32 cellular contexts compared by ENCODE assay signal in genomic region chr7:151286148-151286547, GRCh38. TPM values are rescaled to one million over a fixed set of nuclear protein-coding genes. Genes with fewer than 3 reads are reported as not detected.
A peak's percentile ranks its signal among the peaks of the same experiment; 100 is the strongest.
DNase-seq lines count a peak whose midpoint lies in the region; ATAC-seq and TF ChIP-seq lines count a peak whose summit lies in the region.
"Had no signal": no experiment of that assay in that cellular context is flagged by ENCODE, and none has a peak within 500 bp of the region (broad histone marks: within the 10 kb centered on the region; RNA-seq: fewer than 3 reads in every experiment).

No MANE protein-coding gene starts in this region.

- H3K4me1 ChIP-seq in GM23248 (ENCODE audit: insufficient read depth) (no peaks in the 10 kb centered on the region), left lung (peaks cover 0 to 5% of the 10 kb centered on the region in 2 donors), smooth muscle cell (ENCODE audit: low read depth) (no peaks in the 10 kb centered on the region)
- H3K4me1 ChIP-seq: A549 had no signal

- no peak overlapping the region for H3K27ac Mint-ChIP-seq in activated CD4-positive, alpha-beta memory T cell treated with anti-CD3 and anti-CD28 coated beads for 36 hours
- no peak overlapping the region for H3K27ac Mint-ChIP-seq in activated CD4-positive, alpha-beta memory T cell treated with anti-CD3 and anti-CD28 coated beads, Interleukin-2, amount 10 ng/mL, durations not matched to agents 7 days and 5 days
- H3K27ac Mint-ChIP-seq in activated naive CD8-positive, alpha-beta T cell treated with anti-CD3 and anti-CD28 coated beads for 36 hours: no peak overlapping the region
- H3K27ac Mint-ChIP-seq: activated naive CD8-positive, alpha-beta T cell treated with anti-CD3 and anti-CD28 coated beads, Interleukin-2, amount 10 ng/mL, durations not matched to agents 7 days and 5 days; activated T-helper 1 cell treated with anti-CD3 and anti-CD28 coated beads, Interleukin-12 subunit alpha, Interleukin-12 subunit beta, Interleukin-2, Interleukin-4 antibody, amounts not matched to agents 30 ng/mL and 10 ng/mL and 1 ng/mL, durations not matched to agents 14 hours and 24 hours and 36 hours; CD4-positive, CD25-positive, alpha-beta regulatory T cell; dendritic cell treated with granulocyte-macrophage colony-stimulating factor and Interleukin-4, amounts not matched to agents 40 ng/mL and 50 ng/mL, for 4 days had no signal

- CTCF ChIA-PET in activated CD4-positive, alpha-beta memory T cell treated with anti-CD3 and anti-CD28 coated beads for 36 hours (lab: Charles Lee): interaction anchor here (1.1 to 1.2 kb wide), 3 partner anchors 25 to 42 kb away, joined by 3 to 4 read pairs (median 3); no protein-coding TSS in a partner anchor
- CTCF ChIA-PET in activated CD4-positive, alpha-beta memory T cell treated with anti-CD3 and anti-CD28 coated beads, Interleukin-2, amount 10 ng/mL, durations not matched to agents 7 days and 5 days (lab: Charles Lee): interaction anchor here (0.6 to 1.2 kb wide), 4 partner anchors 9 to 68 kb away, joined by 3 to 4 read pairs (median 3); no protein-coding TSS in a partner anchor

- H3K36me3 Mint-ChIP-seq in activated CD4-positive, alpha-beta memory T cell treated with anti-CD3 and anti-CD28 coated beads for 36 hours: no peaks in the 10 kb centered on the region
- no peaks in the 10 kb centered on the region for H3K36me3 Mint-ChIP-seq in activated CD4-positive, alpha-beta memory T cell treated with anti-CD3 and anti-CD28 coated beads, Interleukin-2, amount 10 ng/mL, durations not matched to agents 7 days and 5 days (ENCODE audit: low read depth)
- H3K36me3 Mint-ChIP-seq in activated naive CD8-positive, alpha-beta T cell treated with anti-CD3 and anti-CD28 coated beads for 36 hours: no peaks in the 10 kb centered on the region
- H3K36me3 Mint-ChIP-seq: activated naive CD8-positive, alpha-beta T cell treated with anti-CD3 and anti-CD28 coated beads, Interleukin-2, amount 10 ng/mL, durations not matched to agents 7 days and 5 days; CD4-positive, CD25-positive, alpha-beta regulatory T cell had no signal

- TF ChIP-seq CTCF in left lung (IDR thresholded peaks at IDR 0.05) (no peak), smooth muscle cell (IDR thresholded peaks at IDR 0.05; ENCODE audit: borderline replicate concordance, insufficient read depth, poor library complexity, severe bottlenecking) (no peak)

- 39 to 49% methylated on average over 2 of the region's 2 CpGs for WGBS in GM23248 (ENCODE audit: low coverage in 1 of 2, low lambda C conversion rate in 2 of 2, missing lambda C conversion rate in 2 of 2), 2 experiments
- WGBS in smooth muscle cell (ENCODE audit: low lambda C conversion rate): 61% methylated on average over 2 of the region's 2 CpGs

- H3K9ac ChIP-seq in GM23248 (no peak overlapping the region), smooth muscle cell (ENCODE audit: low read depth) (no peak overlapping the region)

- no peaks in the 10 kb centered on the region for H3K36me3 ChIP-seq in GM23248 (ENCODE audit: low read depth)
- H3K36me3 ChIP-seq in left lung: no peaks in the 10 kb centered on the region
- H3K36me3 ChIP-seq in smooth muscle cell (ENCODE audit: low read depth): no peaks in the 10 kb centered on the region
- H3K36me3 ChIP-seq: thoracic aorta had no signal

- H3K4me3 Mint-ChIP-seq in activated CD4-positive, alpha-beta memory T cell treated with anti-CD3 and anti-CD28 coated beads for 36 hours: no peak overlapping the region
- no peak overlapping the region for H3K4me3 Mint-ChIP-seq in activated CD4-positive, alpha-beta memory T cell treated with anti-CD3 and anti-CD28 coated beads, Interleukin-2, amount 10 ng/mL, durations not matched to agents 7 days and 5 days
- no peak overlapping the region for H3K4me3 Mint-ChIP-seq in activated naive CD8-positive, alpha-beta T cell treated with anti-CD3 and anti-CD28 coated beads for 36 hours
- H3K4me3 Mint-ChIP-seq: activated naive CD8-positive, alpha-beta T cell treated with anti-CD3 and anti-CD28 coated beads, Interleukin-2, amount 10 ng/mL, durations not matched to agents 7 days and 5 days; activated T-helper 1 cell treated with anti-CD3 and anti-CD28 coated beads, Interleukin-12 subunit alpha, Interleukin-12 subunit beta, Interleukin-2, Interleukin-4 antibody, amounts not matched to agents 30 ng/mL and 10 ng/mL and 1 ng/mL, durations not matched to agents 14 hours and 24 hours and 36 hours; CD4-positive, CD25-positive, alpha-beta regulatory T cell; dendritic cell treated with granulocyte-macrophage colony-stimulating factor and Interleukin-4, amounts not matched to agents 40 ng/mL and 50 ng/mL, for 4 days had no signal

- H3K9me3 ChIP-seq in GM23248 (ENCODE audit: low read depth): no peaks in the 10 kb centered on the region
- H3K9me3 ChIP-seq in left lung: no peaks in the 10 kb centered on the region
- no peaks in the 10 kb centered on the region for H3K9me3 ChIP-seq in smooth muscle cell (replicated peaks; ENCODE audit: low read depth)
- H3K9me3 ChIP-seq: thoracic aorta had no signal

- H4K20me1 ChIP-seq in GM23248 (ENCODE audit: insufficient read depth) (no peaks in the 10 kb centered on the region), smooth muscle cell (ENCODE audit: low read depth) (no peaks in the 10 kb centered on the region)

- peaks cover 6% of the 10 kb centered on the region for H3K27me3 Mint-ChIP-seq in activated CD4-positive, alpha-beta memory T cell treated with anti-CD3 and anti-CD28 coated beads for 36 hours
- peaks cover 19% of the 10 kb centered on the region for H3K27me3 Mint-ChIP-seq in activated CD4-positive, alpha-beta memory T cell treated with anti-CD3 and anti-CD28 coated beads, Interleukin-2, amount 10 ng/mL, durations not matched to agents 7 days and 5 days
- peaks cover 15% of the 10 kb centered on the region for H3K27me3 Mint-ChIP-seq in activated naive CD8-positive, alpha-beta T cell treated with anti-CD3 and anti-CD28 coated beads for 36 hours

- H2AFZ ChIP-seq in GM23248 (no peak overlapping the region), smooth muscle cell (ENCODE audit: low read depth) (no peak overlapping the region)

- POLR2A ChIA-PET in activated CD4-positive, alpha-beta memory T cell treated with anti-CD3 and anti-CD28 coated beads for 36 hours (lab: Charles Lee): interaction anchor here (0.6 kb wide), 1 partner anchor 11 kb away, joined by 5 read pairs; no protein-coding TSS in a partner anchor
- POLR2A ChIA-PET in activated CD4-positive, alpha-beta memory T cell treated with anti-CD3 and anti-CD28 coated beads, Interleukin-2, amount 10 ng/mL, durations not matched to agents 7 days and 5 days (lab: Charles Lee): interaction anchor here (1.2 kb wide), 1 partner anchor 9 kb away, joined by 3 read pairs; no protein-coding TSS in a partner anchor

- H3K27ac ChIP-seq in GM23248 (no peak overlapping the region), left lung (no peak overlapping the region), smooth muscle cell (ENCODE audit: low read depth) (no peak overlapping the region)
- H3K27ac ChIP-seq: A549 had no signal

- H3K9me2 ChIP-seq in GM23248 (ENCODE audit: insufficient read depth): no peaks in the 10 kb centered on the region

- H3F3A ChIP-seq in GM23248 (ENCODE audit: insufficient read depth) (0 out of 2 replicates have a peak, but pooled peaks cover 8% of the 10 kb centered on the region), smooth muscle cell (ENCODE audit: low read depth) (no peaks in the 10 kb centered on the region)

- H3K27me3 ChIP-seq in GM23248 (replicated peaks; ENCODE audit: insufficient read depth) (peaks cover 44% of the 10 kb centered on the region), left lung (peaks cover 5 to 41% of the 10 kb centered on the region in 2 donors), smooth muscle cell (ENCODE audit: low read depth) (peaks cover 18% of the 10 kb centered on the region)

- no peak overlapping the region for H3K4me3 ChIP-seq in GM23248
- no peak overlapping the region for H3K4me3 ChIP-seq in left lung
- no peak overlapping the region for H3K4me3 ChIP-seq in smooth muscle cell
- H3K4me3 ChIP-seq: A549, thoracic aorta had no signal

- H3K79me2 ChIP-seq in GM23248 (ENCODE audit: insufficient read depth) (no peaks in the 10 kb centered on the region), smooth muscle cell (ENCODE audit: low read depth) (no peaks in the 10 kb centered on the region)

- ATAC-seq in left lung: peak; percentile 48
- no peak for ATAC-seq in GM21515 (IDR thresholded peaks at IDR 0.05; ENCODE audit: unreplicated experiment)
- ATAC-seq: A549, HepG2, left ventricle myocardium superior, Panc1, right cardiac atrium had no signal

- H3K9me3 Mint-ChIP-seq in activated CD4-positive, alpha-beta memory T cell treated with anti-CD3 and anti-CD28 coated beads for 36 hours: peaks cover 4% of the 10 kb centered on the region
- no peaks in the 10 kb centered on the region for H3K9me3 Mint-ChIP-seq in activated CD4-positive, alpha-beta memory T cell treated with anti-CD3 and anti-CD28 coated beads, Interleukin-2, amount 10 ng/mL, durations not matched to agents 7 days and 5 days
- peaks cover 4% of the 10 kb centered on the region for H3K9me3 Mint-ChIP-seq in activated naive CD8-positive, alpha-beta T cell treated with anti-CD3 and anti-CD28 coated beads for 36 hours
- H3K9me3 Mint-ChIP-seq: activated T-helper 1 cell treated with anti-CD3 and anti-CD28 coated beads, Interleukin-12 subunit alpha, Interleukin-12 subunit beta, Interleukin-2, Interleukin-4 antibody, amounts not matched to agents 30 ng/mL and 10 ng/mL and 1 ng/mL, durations not matched to agents 14 hours and 24 hours and 36 hours; dendritic cell treated with granulocyte-macrophage colony-stimulating factor and Interleukin-4, amounts not matched to agents 40 ng/mL and 50 ng/mL, for 4 days had no signal

- peak; percentile 59 for DNase-seq in activated CD4-positive, alpha-beta memory T cell treated with anti-CD3 and anti-CD28 coated beads for 36 hours
- no peak for DNase-seq in activated CD4-positive, alpha-beta memory T cell treated with anti-CD3 and anti-CD28 coated beads, Interleukin-2, amount 10 ng/mL, durations not matched to agents 7 days and 5 days
- DNase-seq in GM23248 (peak; percentile 43), left lung (no peak), posterior vena cava (ENCODE audit: low spot score) (no peak), smooth muscle cell (lab: John Stamatoyannopoulos, UW; ENCODE audit: unreplicated experiment) (no peak)
- DNase-seq in activated naive CD8-positive, alpha-beta T cell treated with anti-CD3 and anti-CD28 coated beads for 36 hours: peak; percentile 22
- DNase-seq: activated naive CD8-positive, alpha-beta T cell treated with anti-CD3 and anti-CD28 coated beads, Interleukin-2, amount 10 ng/mL, durations not matched to agents 7 days and 5 days; AML-193; Calu3; CD4-positive, CD25-positive, alpha-beta regulatory T cell; central memory CD4-positive, alpha-beta T cell; DMS79 treated with DMSO at 0.1 percent for 48 hours; erythroblast; foreskin fibroblast; GF-D8; left ventricle myocardium superior; MV-4-11; NCI-H146; NCI-H2107; NCI-H345; NCI-H69; right cardiac atrium; SHP77; stimulated activated naive CD4-positive, alpha-beta T cell had no signal

- peaks cover 4% of the 10 kb centered on the region for H3K4me1 Mint-ChIP-seq in activated CD4-positive, alpha-beta memory T cell treated with anti-CD3 and anti-CD28 coated beads for 36 hours (ENCODE audit: low read depth)
- H3K4me1 Mint-ChIP-seq in activated CD4-positive, alpha-beta memory T cell treated with anti-CD3 and anti-CD28 coated beads, Interleukin-2, amount 10 ng/mL, durations not matched to agents 7 days and 5 days: peaks cover 3% of the 10 kb centered on the region
- H3K4me1 Mint-ChIP-seq in activated naive CD8-positive, alpha-beta T cell treated with anti-CD3 and anti-CD28 coated beads for 36 hours: peaks cover 7% of the 10 kb centered on the region
- H3K4me1 Mint-ChIP-seq: activated naive CD8-positive, alpha-beta T cell treated with anti-CD3 and anti-CD28 coated beads, Interleukin-2, amount 10 ng/mL, durations not matched to agents 7 days and 5 days; CD4-positive, CD25-positive, alpha-beta regulatory T cell had no signal

- intact Hi-C loops in activated CD4-positive, alpha-beta memory T cell treated with anti-CD3 and anti-CD28 coated beads for 36 hours (cut with micrococcal nuclease): no loop called here
- intact Hi-C loops in left lung (cut with DNase I) (no loop called here), posterior vena cava (cut with DNase I) (no loop called here)

- in situ Hi-C loops in GM23248 (cut with MboI): no loop called here

- H3K4me2 ChIP-seq in GM23248 (ENCODE audit: unreplicated experiment) (no peak overlapping the region), smooth muscle cell (no peak overlapping the region)
- H3K4me2 ChIP-seq: A549 had no signal

RNA-seq across cellular contexts. Expression of gene SMARCD3, which starts 37.7 kb away (rescaled TPM):
- total RNA-seq in activated CD4-positive, alpha-beta memory T cell treated with anti-CD3 and anti-CD28 coated beads for 36 hours: 1 to 10 TPM; 4.4 to 5.5 TPM
- 1 to 10 TPM; 1.5 to 2.7 TPM for total RNA-seq in activated CD4-positive, alpha-beta memory T cell treated with anti-CD3 and anti-CD28 coated beads, Interleukin-2, amount 10 ng/mL, durations not matched to agents 7 days and 5 days
- total RNA-seq in GM23248 (2014; rRNA removed; shearing (Covaris generic)): 32.2 and 34.0 TPM in 2 replicates
- polyA plus RNA-seq in GM23248 (2016; fragmentation: Nextera tagmentation; extraction: Ambion mirVana) (19.8 and 22.4 TPM in 2 replicates), smooth muscle cell (58.1 and 66.3 TPM in 2 replicates)
- 1 to 10 TPM; 4.1 to 4.3 TPM for total RNA-seq in activated naive CD8-positive, alpha-beta T cell treated with anti-CD3 and anti-CD28 coated beads for 36 hours
- total RNA-seq in left lung (10 to 100 TPM; 45.5 to 49.4 TPM), posterior vena cava (10 to 100 TPM; 45.8 to 68.4 TPM), smooth muscle cell (35.8 and 44.4 TPM in 2 replicates)

RNA-seq across cellular contexts. Expression of gene CHPF2, which starts 53.9 kb away (rescaled TPM):
- total RNA-seq in activated CD4-positive, alpha-beta memory T cell treated with anti-CD3 and anti-CD28 coated beads for 36 hours: 10 to 100 TPM; 33.6 to 34.2 TPM
- 10 to 100 TPM; 56.0 to 56.4 TPM for total RNA-seq in activated CD4-positive, alpha-beta memory T cell treated with anti-CD3 and anti-CD28 coated beads, Interleukin-2, amount 10 ng/mL, durations not matched to agents 7 days and 5 days
- 120 and 139 TPM in 2 replicates for total RNA-seq in GM23248 (2014; rRNA removed; shearing (Covaris generic))
- polyA plus RNA-seq in GM23248 (2016; fragmentation: Nextera tagmentation; extraction: Ambion mirVana): 48.0 and 51.3 TPM in 2 replicates
- 10 to 100 TPM; 24.5 to 25.1 TPM for total RNA-seq in activated naive CD8-positive, alpha-beta T cell treated with anti-CD3 and anti-CD28 coated beads for 36 hours
- total RNA-seq in left lung: 10 to 100 TPM; 44.0 to 53.8 TPM
- total RNA-seq in posterior vena cava: 10 to 100 TPM; 37.5 to 40.7 TPM
- 42.3 and 43.7 TPM in 2 replicates for total RNA-seq in smooth muscle cell
- 70.8 and 71.8 TPM in 2 replicates for polyA plus RNA-seq in smooth muscle cell

RNA-seq across cellular contexts. Expression of gene NUB1, which starts 55.5 kb away (rescaled TPM):
- total RNA-seq in activated CD4-positive, alpha-beta memory T cell treated with anti-CD3 and anti-CD28 coated beads for 36 hours: 10 to 100 TPM; 48.0 to 48.6 TPM
- 10 to 100 TPM; 62.1 to 67.3 TPM for total RNA-seq in activated CD4-positive, alpha-beta memory T cell treated with anti-CD3 and anti-CD28 coated beads, Interleukin-2, amount 10 ng/mL, durations not matched to agents 7 days and 5 days
- 43.4 and 60.3 TPM in 2 replicates for total RNA-seq in GM23248 (2014; rRNA removed; shearing (Covaris generic))
- 41.7 and 48.0 TPM in 2 replicates for polyA plus RNA-seq in GM23248 (2016; fragmentation: Nextera tagmentation; extraction: Ambion mirVana)
- total RNA-seq in activated naive CD8-positive, alpha-beta T cell treated with anti-CD3 and anti-CD28 coated beads for 36 hours: 10 to 100 TPM; 51.2 to 51.6 TPM
- total RNA-seq in left lung: 10 to 100 TPM; 40.9 to 42.4 TPM
- total RNA-seq in posterior vena cava: 10 to 100 TPM; 33.0 to 37.9 TPM
- 34.7 and 36.9 TPM in 2 replicates for total RNA-seq in smooth muscle cell
- 27.7 and 28.5 TPM in 2 replicates for polyA plus RNA-seq in smooth muscle cell

RNA-seq across cellular contexts. Expression of gene ABCF2, which starts 59.1 kb away (rescaled TPM):
- total RNA-seq in activated CD4-positive, alpha-beta memory T cell treated with anti-CD3 and anti-CD28 coated beads for 36 hours: 10 to 100 TPM; 41.1 to 41.2 TPM
- total RNA-seq in activated CD4-positive, alpha-beta memory T cell treated with anti-CD3 and anti-CD28 coated beads, Interleukin-2, amount 10 ng/mL, durations not matched to agents 7 days and 5 days: 10 to 100 TPM; 23.1 to 27.6 TPM
- total RNA-seq in GM23248 (2014; rRNA removed; shearing (Covaris generic)): 69.7 and 74.9 TPM in 2 replicates
- polyA plus RNA-seq in GM23248 (2016; fragmentation: Nextera tagmentation; extraction: Ambion mirVana) (40.7 and 40.9 TPM in 2 replicates), smooth muscle cell (24.2 and 26.5 TPM in 2 replicates)
- total RNA-seq in activated naive CD8-positive, alpha-beta T cell treated with anti-CD3 and anti-CD28 coated beads for 36 hours: 10 to 100 TPM; 85.2 to 87.5 TPM
- total RNA-seq in left lung (10 to 100 TPM; 27.1 to 40.6 TPM), posterior vena cava (10 to 100 TPM; 24.4 to 27.4 TPM), smooth muscle cell (30.5 and 35.1 TPM in 2 replicates)

Comparison
In these comparisons a context has a peak if more than half of its experiments do, and no peak if none do; other contexts are left out.
1. DNase-seq: peak in activated CD4-positive, alpha-beta memory T cell treated with anti-CD3 and anti-CD28 coated beads for 36 hours (single experiment), GM23248 (single experiment) and activated naive CD8-positive, alpha-beta T cell treated with anti-CD3 and anti-CD28 coated beads for 36 hours (single experiment); none in activated CD4-positive, alpha-beta memory T cell treated with anti-CD3 and anti-CD28 coated beads, Interleukin-2, amount 10 ng/mL, durations not matched to agents 7 days and 5 days (single experiment), left lung (0 of 2), posterior vena cava (single experiment) and smooth muscle cell (single experiment).